1 cellular context compared by ENCODE assay signal in genomic region chr14:72884386-72884785, GRCh38.
TF ChIP-seq lines count a peak whose summit lies in the region.

No MANE protein-coding gene starts in this region.

TF ChIP-seq in endothelial cell of umbilical vein, 7 proteins besides CTCF, POLR2A, EP300 and RAD21 (continued from another document):
- TF ChIP-seq MAX (IDR thresholded peaks at IDR 0.05; ENCODE audit: insufficient read depth, insufficient read length) (no peak), GATA2 (IDR thresholded peaks at IDR 0.05; ENCODE audit: insufficient read depth, insufficient read length, low read depth, low read length) (no peak)
